ENCODE assay signal across 8 cellular contexts in the genomic region with DNA sequence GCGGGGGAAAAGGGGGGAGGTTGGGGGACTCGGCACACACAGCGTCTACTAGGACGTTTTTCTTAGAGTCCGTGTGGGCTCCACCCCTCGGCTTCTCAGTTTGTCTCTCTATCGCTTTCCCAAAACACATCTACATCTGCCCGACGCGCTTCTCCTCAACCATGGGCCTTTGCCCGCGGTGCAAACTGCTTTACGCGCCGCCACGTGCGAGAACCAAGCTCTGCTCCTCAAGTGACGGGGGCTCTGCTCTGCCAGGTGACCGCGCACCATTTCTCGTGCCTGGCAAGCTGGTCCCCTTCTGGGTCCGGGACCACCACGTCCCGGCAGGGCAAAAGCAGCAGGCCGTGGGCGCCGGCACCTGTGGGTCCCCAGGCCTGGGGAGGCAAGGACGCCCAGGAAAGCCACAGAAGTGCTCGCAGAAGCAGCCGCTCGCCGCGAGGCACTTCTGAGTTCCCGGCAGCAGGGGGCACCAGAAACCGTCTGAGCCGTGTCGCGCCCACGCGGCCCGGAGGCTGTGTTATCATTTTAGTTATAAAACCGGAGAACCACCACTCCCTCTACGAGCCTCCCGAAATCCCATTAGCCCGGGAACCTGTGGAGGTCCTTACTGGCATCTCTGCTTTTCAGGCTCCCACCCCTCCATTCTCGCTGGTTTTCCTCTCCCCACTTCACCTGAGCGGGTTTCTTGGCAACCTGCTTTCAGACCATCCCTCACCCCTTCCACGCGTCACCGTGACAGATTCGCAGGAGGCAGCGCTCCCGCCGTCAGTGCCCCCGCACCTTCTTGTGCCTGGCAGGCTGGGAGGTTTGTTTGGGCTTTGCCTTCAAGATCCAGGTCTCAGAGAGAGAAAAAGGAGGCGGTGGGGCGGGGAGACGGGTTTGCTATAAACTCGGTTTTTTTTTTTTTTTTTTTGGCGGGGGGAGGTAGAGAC. TPM values are rescaled to one million over a fixed set of nuclear protein-coding genes. Genes with fewer than 3 reads are reported as not detected.
DNase-seq lines count a peak whose midpoint lies in the region; ATAC-seq and TF ChIP-seq lines count a peak whose summit lies in the region.

No MANE protein-coding gene starts in this region.

- TF ChIP-seq POLR2A in esophagus squamous epithelium (IDR thresholded peaks at IDR 0.05) = no peak

- H3K36me3 Mint-ChIP-seq in activated CD8-positive, alpha-beta T cell treated with anti-CD3 and anti-CD28 coated beads, Interleukin-2, amount 10 ng/mL, durations not matched to agents 7 days and 5 days (ENCODE audit: low read depth) = peaks cover 2% of the 10 kb centered on the region

- H3K4me3 ChIP-seq in esophagus squamous epithelium = peak overlapping the region; percentile 17 to 73 (median 49)

- TF ChIP-seq CTCF in esophagus squamous epithelium (IDR thresholded peaks at IDR 0.05) = peak; percentile 25 to 88 (median 72)

- 3 to 6% methylated on average over 22 to 29 of the region's 60 CpGs for WGBS in esophagus squamous epithelium, 2 donors

- CTCF ChIA-PET in activated CD8-positive, alpha-beta T cell treated with anti-CD3 and anti-CD28 coated beads, Interleukin-2, amount 10 ng/mL, durations not matched to agents 7 days and 5 days (lab: Charles Lee) = interaction anchor here (0.7 to 1.1 kb wide), 5 partner anchors 39 to 424 kb away, joined by 3 to 7 read pairs (median 4); no protein-coding TSS in a partner anchor

- intact Hi-C loops in esophagus squamous epithelium (cut with DNase I) = loop anchor here (5.0 kb wide), 1 partner anchor 355 kb away; no protein-coding TSS in a partner anchor

- peak overlapping the region; percentile 54 for H3K4me3 Mint-ChIP-seq in activated CD8-positive, alpha-beta T cell treated with anti-CD3 and anti-CD28 coated beads, Interleukin-2, amount 10 ng/mL, durations not matched to agents 7 days and 5 days

- no peaks in the 10 kb centered on the region for H3K9me3 ChIP-seq in esophagus squamous epithelium

- H3K27ac ChIP-seq in esophagus squamous epithelium = peak overlapping the region; percentile 9 to 82 (median 48)

- H3K9me3 Mint-ChIP-seq in activated CD8-positive, alpha-beta T cell treated with anti-CD3 and anti-CD28 coated beads, Interleukin-2, amount 10 ng/mL, durations not matched to agents 7 days and 5 days (ENCODE audit: insufficient read depth) = no peaks in the 10 kb centered on the region

- DNase-seq in NCI-H1417 (lab: John Stamatoyannopoulos, UW) = peak; percentile 30 to 44 (median 35)
- DNase-seq in NCI-H1417 treated with DMSO at 0.1 percent for 48 hours (lab: John Stamatoyannopoulos, UW) = no peak
- peak; percentile 33 for DNase-seq in NCI-H2196 treated with DMSO at 0.1 percent for 48 hours (lab: John Stamatoyannopoulos, UW; ENCODE audit: unreplicated experiment)
- DNase-seq in activated CD8-positive, alpha-beta T cell treated with anti-CD3 and anti-CD28 coated beads, Interleukin-2, amount 10 ng/mL, durations not matched to agents 7 days and 5 days = peak; percentile 75
- DNase-seq in esophagus squamous epithelium (lab: John Stamatoyannopoulos, UW) = no peak
- peak; percentile 86 for DNase-seq in myocyte (ENCODE audit: low read depth)
- peak; percentile 27 for DNase-seq in stimulated activated naive CD4-positive, alpha-beta T cell treated with Interleukin-2 at 50 U/mL for 16 hours (lab: John Stamatoyannopoulos, UW)

- H3K36me3 ChIP-seq in esophagus squamous epithelium = no peaks in the 10 kb centered on the region

- POLR2A ChIA-PET in activated CD8-positive, alpha-beta T cell treated with anti-CD3 and anti-CD28 coated beads, Interleukin-2, amount 10 ng/mL, durations not matched to agents 7 days and 5 days (lab: Charles Lee) = no interaction called here

- H3K4me1 ChIP-seq in esophagus squamous epithelium = peaks cover 27 to 76% (median 32%) of the 10 kb centered on the region in 3 donors

- peaks cover 0 to 98% (median 14%) of the 10 kb centered on the region in 4 donors for H3K27me3 ChIP-seq in esophagus squamous epithelium

- peaks cover 29% of the 10 kb centered on the region for H3K4me1 Mint-ChIP-seq in activated CD8-positive, alpha-beta T cell treated with anti-CD3 and anti-CD28 coated beads, Interleukin-2, amount 10 ng/mL, durations not matched to agents 7 days and 5 days (ENCODE audit: low read depth)

- no peak overlapping the region for H3K27ac Mint-ChIP-seq in activated CD8-positive, alpha-beta T cell treated with anti-CD3 and anti-CD28 coated beads, Interleukin-2, amount 10 ng/mL, durations not matched to agents 7 days and 5 days

- ATAC-seq in HG02763 (IDR thresholded peaks at IDR 0.05; ENCODE audit: unreplicated experiment) = peak; percentile 72
- peak; percentile 69 for ATAC-seq in activated CD8-positive, alpha-beta T cell treated with anti-CD3 and anti-CD28 coated beads, Interleukin-2, amount 10 ng/mL, durations not matched to agents 7 days and 5 days

- peaks cover 78% of the 10 kb centered on the region for H3K27me3 Mint-ChIP-seq in activated CD8-positive, alpha-beta T cell treated with anti-CD3 and anti-CD28 coated beads, Interleukin-2, amount 10 ng/mL, durations not matched to agents 7 days and 5 days (ENCODE audit: low read depth)

RNA-seq across cellular contexts. Expression of gene GDNF, which starts 2.5 kb away (rescaled TPM):
- not detected for total RNA-seq in activated CD8-positive, alpha-beta T cell treated with anti-CD3 and anti-CD28 coated beads, Interleukin-2, amount 10 ng/mL, durations not matched to agents 7 days and 5 days
- under 1 TPM in 2 of 4 donors, not detected in 2; 0.30 to 0.95 TPM for total RNA-seq in esophagus squamous epithelium
- total RNA-seq in myocyte = 2.7 and 2.9 TPM in 2 replicates
- polyA plus RNA-seq in myocyte (2012) = 6.4 TPM

Comparison
In these comparisons a context has a peak if more than half of its experiments do, and no peak if none do; other contexts are left out.
1. DNase-seq: peak in NCI-H1417 (3 of 3), NCI-H2196 treated with DMSO at 0.1 percent for 48 hours (single experiment), activated CD8-positive, alpha-beta T cell treated with anti-CD3 and anti-CD28 coated beads, Interleukin-2, amount 10 ng/mL, durations not matched to agents 7 days and 5 days (single experiment), myocyte (single experiment) and stimulated activated naive CD4-positive, alpha-beta T cell treated with Interleukin-2 at 50 U/mL for 16 hours (single experiment); none in NCI-H1417 treated with DMSO at 0.1 percent for 48 hours (single experiment) and esophagus squamous epithelium (single experiment).